8 cellular contexts compared by ENCODE assay signal in the genomic region with DNA sequence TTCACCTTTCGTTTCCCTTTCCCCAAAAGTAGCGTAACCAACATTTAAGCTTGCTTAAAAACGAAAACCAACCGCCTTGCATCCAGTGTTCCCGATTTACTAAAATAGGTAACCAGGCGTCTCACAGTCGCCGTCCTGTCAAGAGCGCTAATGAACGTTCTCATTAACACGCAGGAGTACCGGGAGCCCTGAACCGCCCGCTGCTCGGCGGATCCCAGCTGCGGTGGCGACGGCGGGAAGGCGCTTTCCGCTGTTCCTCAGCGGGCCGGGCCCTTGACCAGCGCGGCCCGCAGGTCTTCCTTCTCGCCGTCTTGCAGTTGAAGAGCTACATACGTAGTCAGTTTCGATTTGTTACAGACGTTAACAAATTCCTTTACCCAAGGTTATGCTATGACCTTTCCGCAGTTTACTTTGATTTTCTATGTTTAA. TPM values are rescaled to one million over a fixed set of nuclear protein-coding genes. Genes with fewer than 3 reads are reported as not detected.
A peak's percentile ranks its signal among the peaks of the same experiment; 100 is the strongest.
DNase-seq lines count a peak whose midpoint lies in the region; TF ChIP-seq lines count a peak whose summit lies in the region.

No MANE protein-coding gene starts in this region.

- H3K9ac ChIP-seq in mesenchymal stem cell (ENCODE audit: low read length): no peak overlapping the region

- H2BK12ac ChIP-seq in mesenchymal stem cell (ENCODE audit: low read length in 2 of 2): no peak overlapping the region

- in situ Hi-C loops in brain microvascular endothelial cell (cut with HindIII; ENCODE audit: low pct_ligation_motif_present, low sequenced_read_pairs): no loop called here

- WGBS in mesenchymal stem cell: under 1% methylated on average over 26 of the region's 33 CpGs

- no peak for DNase-seq in HFF-Myc (ENCODE audit: extremely low read depth, low read depth)
- DNase-seq in brain microvascular endothelial cell: no peak
- DNase-seq in mesenchymal stem cell: peak; percentile 23
- DNase-seq in SKM-1 treated with dmso at 0.1 percent for 144 hours (lab: John Stamatoyannopoulos, UW; ENCODE audit: unreplicated experiment): no peak
- no peak for DNase-seq in AG08396 (ENCODE audit: low spot score)
- DNase-seq in inferior parietal cortex (ENCODE audit: extremely low spot score): no peak
- no peak for DNase-seq in medulla oblongata (ENCODE audit: extremely low spot score)

- TF ChIP-seq CTCF in HFF-Myc (IDR thresholded peaks at IDR 0.05; ENCODE audit: low read depth, low read length, missing control alignments) (no peak), brain microvascular endothelial cell (IDR thresholded peaks at IDR 0.05; ENCODE audit: low read depth, low read length, missing control alignments) (no peak)

- peaks cover 11% of the 10 kb centered on the region for H3K9me3 ChIP-seq in mesenchymal stem cell (ENCODE audit: control insufficient read depth, low read length)

- no peak overlapping the region for H3K18ac ChIP-seq in mesenchymal stem cell (ENCODE audit: low read depth in 1 of 2, low read length in 2 of 2)

- H3K79me2 ChIP-seq in ACC112 (ENCODE audit: control insufficient read depth, insufficient read depth, low read length, unreplicated experiment): no peaks in the 10 kb centered on the region

- no peak overlapping the region for H2BK120ac ChIP-seq in mesenchymal stem cell (ENCODE audit: low read depth, low read length)

- peaks cover 99% of the 10 kb centered on the region for H3K27me3 ChIP-seq in ACC112 (ENCODE audit: insufficient read depth, low read length)
- H3K27me3 ChIP-seq in brain microvascular endothelial cell (replicated peaks): peaks cover 93% of the 10 kb centered on the region
- H3K27me3 ChIP-seq in mesenchymal stem cell (ENCODE audit: control insufficient read depth in 1 of 2, insufficient read depth in 1 of 2, low read length in 2 of 2): peaks cover 91 to 98% of the 10 kb centered on the region in 2 experiments

- H3K4ac ChIP-seq in mesenchymal stem cell (ENCODE audit: low read depth in 1 of 2, low read length in 2 of 2): no peak overlapping the region

- H3K4me2 ChIP-seq in mesenchymal stem cell (ENCODE audit: low read length, poor library complexity, severe bottlenecking): peak overlapping the region; percentile 92

- H2AFZ ChIP-seq in ACC112 (ENCODE audit: low read length, unreplicated experiment) (no peak overlapping the region), mesenchymal stem cell (ENCODE audit: low read depth, low read length) (no peak overlapping the region)

- H3K36me3 ChIP-seq in ACC112 (ENCODE audit: insufficient read depth, low read length) (no peaks in the 10 kb centered on the region), brain microvascular endothelial cell (replicated peaks) (no peaks in the 10 kb centered on the region), mesenchymal stem cell (ENCODE audit: control insufficient read depth in 1 of 2, insufficient read depth in 2 of 2, low read depth in 1 of 2, low read length in 2 of 2) (peaks cover 0 to 3% of the 10 kb centered on the region in 2 experiments)

- H4K8ac ChIP-seq in mesenchymal stem cell (ENCODE audit: low read length): no peak overlapping the region

- no peak overlapping the region for H2AK5ac ChIP-seq in mesenchymal stem cell (ENCODE audit: low read length, severe bottlenecking)

- H3K14ac ChIP-seq in mesenchymal stem cell (ENCODE audit: low read length in 2 of 2): no peak overlapping the region

- H4K91ac ChIP-seq in mesenchymal stem cell (ENCODE audit: low read length): no peak overlapping the region

- H2BK15ac ChIP-seq in mesenchymal stem cell (ENCODE audit: low read depth, poor library complexity, severe bottlenecking): no peak overlapping the region

- H3K4me3 ChIP-seq in ACC112 (ENCODE audit: low read depth, low read length): peak overlapping the region; percentile 26
- 0 out of 2 replicates have a peak overlapping the region, but pooled peaks have one; percentile 4 for H3K4me3 ChIP-seq in HFF-Myc (replicated peaks; ENCODE audit: low read depth, low read length)
- H3K4me3 ChIP-seq in brain microvascular endothelial cell (ENCODE audit: low read depth, low read length): peak overlapping the region; percentile 20
- peak overlapping the region; percentile 36 to 72 for H3K4me3 ChIP-seq in mesenchymal stem cell (ENCODE audit: insufficient read depth in 1 of 2, low read depth in 1 of 2, low read length in 2 of 2)

- H3K4me1 ChIP-seq in ACC112 (ENCODE audit: control insufficient read depth, insufficient read depth, low read length, unreplicated experiment) (no peaks in the 10 kb centered on the region), mesenchymal stem cell (ENCODE audit: control insufficient read depth, insufficient read depth, low read depth, low read length) (peaks cover 22% of the 10 kb centered on the region)

- no peak overlapping the region for H3K23ac ChIP-seq in mesenchymal stem cell (ENCODE audit: low read length in 2 of 2)

- H2BK5ac ChIP-seq in mesenchymal stem cell (ENCODE audit: low read depth, low read length, poor library complexity, severe bottlenecking): no peak overlapping the region

- H3K79me1 ChIP-seq in mesenchymal stem cell (replicated peaks; ENCODE audit: low read length, poor library complexity, severe bottlenecking): no peaks in the 10 kb centered on the region

- H3K27ac ChIP-seq in ACC112 (ENCODE audit: low read depth, low read length) (no peak overlapping the region), brain microvascular endothelial cell (no peak overlapping the region), mesenchymal stem cell (ENCODE audit: low read length, poor library complexity, severe bottlenecking) (no peak overlapping the region)

RNA-seq across cellular contexts. Expression of gene OLIG1, which starts 2.0 kb away (rescaled TPM):
- polyA plus RNA-seq in mesenchymal stem cell (2013, experiment 1 of 2): not detected
- not detected for polyA plus RNA-seq in mesenchymal stem cell (2013, experiment 2 of 2)

RNA-seq across cellular contexts. Expression of gene OLIG2, which starts 46.2 kb away (rescaled TPM):
- 0.44 TPM for polyA plus RNA-seq in mesenchymal stem cell (2013, experiment 1 of 2)
- 0.38 TPM for polyA plus RNA-seq in mesenchymal stem cell (2013, experiment 2 of 2)

Comparison
In these comparisons a context has a peak if more than half of its experiments do, and no peak if none do; other contexts are left out.
1. H3K4me3 ChIP-seq: peak in every context shown above with its lines; median percentile 54 in mesenchymal stem cell; 26 in ACC112; 20 in brain microvascular endothelial cell; 4 in HFF-Myc.